1 cellular context compared by ENCODE assay signal in the genomic region with DNA sequence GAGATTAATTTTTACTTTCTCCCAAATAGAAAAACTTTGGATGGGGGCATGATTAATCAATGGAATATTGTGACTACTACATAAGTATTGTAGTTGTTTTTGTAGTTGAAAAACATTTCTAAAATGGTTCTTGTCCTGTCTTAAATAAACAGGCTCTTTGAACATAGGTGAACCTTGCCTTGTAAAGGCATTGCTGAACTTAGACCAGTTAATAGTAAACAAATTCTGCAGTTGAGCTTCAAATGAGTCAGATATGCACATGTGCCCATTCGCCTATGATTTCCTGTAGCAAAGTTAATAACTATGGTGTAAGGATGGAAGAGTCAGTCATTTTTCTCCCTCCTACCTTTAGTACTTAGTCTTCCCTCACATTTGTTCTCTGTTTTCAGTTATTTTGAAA.
A peak's percentile ranks its signal among the peaks of the same experiment; 100 is the strongest.
TF ChIP-seq lines count a peak whose summit lies in the region.

No MANE protein-coding gene starts in this region.

TF ChIP-seq in HepG2, 621 proteins besides CTCF, POLR2A, EP300 and RAD21 (continued from another document and continues in another):
- TF ChIP-seq ETV5 (CRISPR knock-in tag; IDR thresholded peaks at IDR 0.05; ENCODE audit: borderline replicate concordance) (peak; percentile 72; the same call in 1 of the 2 replicates), ZNF17 (CRISPR knock-in tag; IDR thresholded peaks at IDR 0.05) (no peak), HNRNPL (IDR thresholded peaks at IDR 0.05; ENCODE audit: low read depth, low read length) (no peak), SRF (IDR thresholded peaks at IDR 0.05; ENCODE audit: low read depth, low read length) (peak; percentile 86), ZNF614 (CRISPR knock-in tag; IDR thresholded peaks at IDR 0.05; ENCODE audit: borderline replicate concordance) (no peak), ZBTB21 (CRISPR knock-in tag; IDR thresholded peaks at IDR 0.05) (no peak), ZNF468 (CRISPR knock-in tag; IDR thresholded peaks at IDR 0.05) (no peak), ZNF329 (CRISPR knock-in tag; IDR thresholded peaks at IDR 0.05; ENCODE audit: low read depth) (no peak), DNMT1 (CRISPR knock-in tag; IDR thresholded peaks at IDR 0.05) (no peak), ADNP (CRISPR knock-in tag; IDR thresholded peaks at IDR 0.05) (no peak), MAZ (IDR thresholded peaks at IDR 0.05; ENCODE audit: borderline replicate concordance, low read depth, low read length) (no peak), MAZ (CRISPR knock-in tag; IDR thresholded peaks at IDR 0.05; ENCODE audit: low read depth) (no peak), EZH2 (conservative IDR thresholded peaks at IDR 0.05; ENCODE audit: low read depth, low read length) (no peak), U2AF1 (optimal IDR thresholded peaks at IDR 0.05; ENCODE audit: low read depth, low read length) (no peak), CBX1 (IDR thresholded peaks at IDR 0.05; ENCODE audit: low read depth) (no peak), ZNF747 (CRISPR knock-in tag; IDR thresholded peaks at IDR 0.05; ENCODE audit: borderline replicate concordance) (no peak), ERF (CRISPR knock-in tag; IDR thresholded peaks at IDR 0.05) (peak; percentile 68), TAF1 (CRISPR knock-in tag; IDR thresholded peaks at IDR 0.05) (no peak), ZMAT3 (CRISPR knock-in tag; conservative IDR thresholded peaks at IDR 0.05) (no peak), ZNF235 (CRISPR knock-in tag; IDR thresholded peaks at IDR 0.05; ENCODE audit: borderline replicate concordance) (no peak), ZMYM4 (CRISPR knock-in tag; IDR thresholded peaks at IDR 0.05) (no peak), ZNF75D (CRISPR knock-in tag; IDR thresholded peaks at IDR 0.05; ENCODE audit: borderline replicate concordance) (no peak), MBD4 (IDR thresholded peaks at IDR 0.05; ENCODE audit: borderline replicate concordance, low read length) (no peak), NFE2 (CRISPR knock-in tag; IDR thresholded peaks at IDR 0.05) (no peak), ZNF274 (CRISPR knock-in tag; IDR thresholded peaks at IDR 0.05) (no peak), ZBTB20 (CRISPR knock-in tag; IDR thresholded peaks at IDR 0.05; ENCODE audit: borderline replicate concordance, low read depth) (peak; percentile 34; the same call in 1 of the 2 replicates), TCF12 (IDR thresholded peaks at IDR 0.05) (no peak), TCF12 (CRISPR knock-in tag; IDR thresholded peaks at IDR 0.05) (no peak), KDM5A (IDR thresholded peaks at IDR 0.05; ENCODE audit: borderline replicate concordance, low read length) (no peak), SALL1 (CRISPR knock-in tag; IDR thresholded peaks at IDR 0.05) (peak; percentile 38; the same call in 1 of the 2 replicates)
- TF ChIP-seq, protein P1, sequence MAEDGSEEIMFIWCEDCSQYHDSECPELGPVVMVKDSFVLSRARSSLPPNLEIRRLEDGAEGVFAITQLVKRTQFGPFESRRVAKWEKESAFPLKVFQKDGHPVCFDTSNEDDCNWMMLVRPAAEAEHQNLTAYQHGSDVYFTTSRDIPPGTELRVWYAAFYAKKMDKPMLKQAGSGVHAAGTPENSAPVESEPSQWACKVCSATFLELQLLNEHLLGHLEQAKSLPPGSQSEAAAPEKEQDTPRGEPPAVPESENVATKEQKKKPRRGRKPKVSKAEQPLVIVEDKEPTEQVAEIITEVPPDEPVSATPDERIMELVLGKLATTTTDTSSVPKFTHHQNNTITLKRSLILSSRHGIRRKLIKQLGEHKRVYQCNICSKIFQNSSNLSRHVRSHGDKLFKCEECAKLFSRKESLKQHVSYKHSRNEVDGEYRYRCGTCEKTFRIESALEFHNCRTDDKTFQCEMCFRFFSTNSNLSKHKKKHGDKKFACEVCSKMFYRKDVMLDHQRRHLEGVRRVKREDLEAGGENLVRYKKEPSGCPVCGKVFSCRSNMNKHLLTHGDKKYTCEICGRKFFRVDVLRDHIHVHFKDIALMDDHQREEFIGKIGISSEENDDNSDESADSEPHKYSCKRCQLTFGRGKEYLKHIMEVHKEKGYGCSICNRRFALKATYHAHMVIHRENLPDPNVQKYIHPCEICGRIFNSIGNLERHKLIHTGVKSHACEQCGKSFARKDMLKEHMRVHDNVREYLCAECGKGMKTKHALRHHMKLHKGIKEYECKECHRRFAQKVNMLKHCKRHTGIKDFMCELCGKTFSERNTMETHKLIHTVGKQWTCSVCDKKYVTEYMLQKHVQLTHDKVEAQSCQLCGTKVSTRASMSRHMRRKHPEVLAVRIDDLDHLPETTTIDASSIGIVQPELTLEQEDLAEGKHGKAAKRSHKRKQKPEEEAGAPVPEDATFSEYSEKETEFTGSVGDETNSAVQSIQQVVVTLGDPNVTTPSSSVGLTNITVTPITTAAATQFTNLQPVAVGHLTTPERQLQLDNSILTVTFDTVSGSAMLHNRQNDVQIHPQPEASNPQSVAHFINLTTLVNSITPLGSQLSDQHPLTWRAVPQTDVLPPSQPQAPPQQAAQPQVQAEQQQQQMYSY (CRISPR knock-in tag; IDR thresholded peaks at IDR 0.05) = no peak
- TF ChIP-seq, protein P2, sequence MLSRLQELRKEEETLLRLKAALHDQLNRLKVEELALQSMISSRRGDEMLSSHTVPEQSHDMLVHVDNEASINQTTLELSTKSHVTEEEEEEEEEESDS (CRISPR knock-in tag; IDR thresholded peaks at IDR 0.05; ENCODE audit: borderline replicate concordance) = no peak
- TF ChIP-seq, protein P3, sequence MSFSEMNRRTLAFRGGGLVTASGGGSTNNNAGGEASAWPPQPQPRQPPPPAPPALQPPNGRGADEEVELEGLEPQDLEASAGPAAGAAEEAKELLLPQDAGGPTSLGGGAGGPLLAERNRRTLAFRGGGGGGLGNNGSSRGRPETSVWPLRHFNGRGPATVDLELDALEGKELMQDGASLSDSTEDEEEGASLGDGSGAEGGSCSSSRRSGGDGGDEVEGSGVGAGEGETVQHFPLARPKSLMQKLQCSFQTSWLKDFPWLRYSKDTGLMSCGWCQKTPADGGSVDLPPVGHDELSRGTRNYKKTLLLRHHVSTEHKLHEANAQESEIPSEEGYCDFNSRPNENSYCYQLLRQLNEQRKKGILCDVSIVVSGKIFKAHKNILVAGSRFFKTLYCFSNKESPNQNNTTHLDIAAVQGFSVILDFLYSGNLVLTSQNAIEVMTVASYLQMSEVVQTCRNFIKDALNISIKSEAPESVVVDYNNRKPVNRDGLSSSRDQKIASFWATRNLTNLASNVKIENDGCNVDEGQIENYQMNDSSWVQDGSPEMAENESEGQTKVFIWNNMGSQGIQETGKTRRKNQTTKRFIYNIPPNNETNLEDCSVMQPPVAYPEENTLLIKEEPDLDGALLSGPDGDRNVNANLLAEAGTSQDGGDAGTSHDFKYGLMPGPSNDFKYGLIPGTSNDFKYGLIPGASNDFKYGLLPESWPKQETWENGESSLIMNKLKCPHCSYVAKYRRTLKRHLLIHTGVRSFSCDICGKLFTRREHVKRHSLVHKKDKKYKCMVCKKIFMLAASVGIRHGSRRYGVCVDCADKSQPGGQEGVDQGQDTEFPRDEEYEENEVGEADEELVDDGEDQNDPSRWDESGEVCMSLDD (CRISPR knock-in tag; IDR thresholded peaks at IDR 0.05; ENCODE audit: borderline replicate concordance) = no peak
- TF ChIP-seq, protein P4, sequence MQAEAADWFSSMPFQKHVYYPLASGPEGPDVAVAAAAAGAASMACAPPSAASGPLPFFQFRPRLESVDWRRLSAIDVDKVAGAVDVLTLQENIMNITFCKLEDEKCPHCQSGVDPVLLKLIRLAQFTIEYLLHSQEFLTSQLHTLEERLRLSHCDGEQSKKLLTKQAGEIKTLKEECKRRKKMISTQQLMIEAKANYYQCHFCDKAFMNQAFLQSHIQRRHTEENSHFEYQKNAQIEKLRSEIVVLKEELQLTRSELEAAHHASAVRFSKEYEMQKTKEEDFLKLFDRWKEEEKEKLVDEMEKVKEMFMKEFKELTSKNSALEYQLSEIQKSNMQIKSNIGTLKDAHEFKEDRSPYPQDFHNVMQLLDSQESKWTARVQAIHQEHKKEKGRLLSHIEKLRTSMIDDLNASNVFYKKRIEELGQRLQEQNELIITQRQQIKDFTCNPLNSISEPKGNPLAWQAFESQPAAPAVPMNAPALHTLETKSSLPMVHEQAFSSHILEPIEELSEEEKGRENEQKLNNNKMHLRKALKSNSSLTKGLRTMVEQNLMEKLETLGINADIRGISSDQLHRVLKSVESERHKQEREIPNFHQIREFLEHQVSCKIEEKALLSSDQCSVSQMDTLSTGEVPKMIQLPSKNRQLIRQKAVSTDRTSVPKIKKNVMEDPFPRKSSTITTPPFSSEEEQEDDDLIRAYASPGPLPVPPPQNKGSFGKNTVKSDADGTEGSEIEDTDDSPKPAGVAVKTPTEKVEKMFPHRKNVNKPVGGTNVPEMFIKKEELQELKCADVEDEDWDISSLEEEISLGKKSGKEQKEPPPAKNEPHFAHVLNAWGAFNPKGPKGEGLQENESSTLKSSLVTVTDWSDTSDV (CRISPR knock-in tag; IDR thresholded peaks at IDR 0.05) = no peak
- TF ChIP-seq, protein P5, sequence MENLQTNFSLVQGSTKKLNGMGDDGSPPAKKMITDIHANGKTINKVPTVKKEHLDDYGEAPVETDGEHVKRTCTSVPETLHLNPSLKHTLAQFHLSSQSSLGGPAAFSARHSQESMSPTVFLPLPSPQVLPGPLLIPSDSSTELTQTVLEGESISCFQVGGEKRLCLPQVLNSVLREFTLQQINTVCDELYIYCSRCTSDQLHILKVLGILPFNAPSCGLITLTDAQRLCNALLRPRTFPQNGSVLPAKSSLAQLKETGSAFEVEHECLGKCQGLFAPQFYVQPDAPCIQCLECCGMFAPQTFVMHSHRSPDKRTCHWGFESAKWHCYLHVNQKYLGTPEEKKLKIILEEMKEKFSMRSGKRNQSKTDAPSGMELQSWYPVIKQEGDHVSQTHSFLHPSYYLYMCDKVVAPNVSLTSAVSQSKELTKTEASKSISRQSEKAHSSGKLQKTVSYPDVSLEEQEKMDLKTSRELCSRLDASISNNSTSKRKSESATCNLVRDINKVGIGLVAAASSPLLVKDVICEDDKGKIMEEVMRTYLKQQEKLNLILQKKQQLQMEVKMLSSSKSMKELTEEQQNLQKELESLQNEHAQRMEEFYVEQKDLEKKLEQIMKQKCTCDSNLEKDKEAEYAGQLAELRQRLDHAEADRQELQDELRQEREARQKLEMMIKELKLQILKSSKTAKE (CRISPR knock-in tag; IDR thresholded peaks at IDR 0.05; ENCODE audit: borderline replicate concordance) = no peak
- TF ChIP-seq, protein P6, sequence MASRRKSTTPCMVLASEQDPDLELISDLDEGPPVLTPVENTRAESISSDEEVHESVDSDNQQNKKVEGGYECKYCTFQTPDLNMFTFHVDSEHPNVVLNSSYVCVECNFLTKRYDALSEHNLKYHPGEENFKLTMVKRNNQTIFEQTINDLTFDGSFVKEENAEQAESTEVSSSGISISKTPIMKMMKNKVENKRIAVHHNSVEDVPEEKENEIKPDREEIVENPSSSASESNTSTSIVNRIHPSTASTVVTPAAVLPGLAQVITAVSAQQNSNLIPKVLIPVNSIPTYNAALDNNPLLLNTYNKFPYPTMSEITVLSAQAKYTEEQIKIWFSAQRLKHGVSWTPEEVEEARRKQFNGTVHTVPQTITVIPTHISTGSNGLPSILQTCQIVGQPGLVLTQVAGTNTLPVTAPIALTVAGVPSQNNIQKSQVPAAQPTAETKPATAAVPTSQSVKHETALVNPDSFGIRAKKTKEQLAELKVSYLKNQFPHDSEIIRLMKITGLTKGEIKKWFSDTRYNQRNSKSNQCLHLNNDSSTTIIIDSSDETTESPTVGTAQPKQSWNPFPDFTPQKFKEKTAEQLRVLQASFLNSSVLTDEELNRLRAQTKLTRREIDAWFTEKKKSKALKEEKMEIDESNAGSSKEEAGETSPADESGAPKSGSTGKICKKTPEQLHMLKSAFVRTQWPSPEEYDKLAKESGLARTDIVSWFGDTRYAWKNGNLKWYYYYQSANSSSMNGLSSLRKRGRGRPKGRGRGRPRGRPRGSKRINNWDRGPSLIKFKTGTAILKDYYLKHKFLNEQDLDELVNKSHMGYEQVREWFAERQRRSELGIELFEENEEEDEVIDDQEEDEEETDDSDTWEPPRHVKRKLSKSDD (CRISPR knock-in tag; IDR thresholded peaks at IDR 0.05; ENCODE audit: low read depth) = no peak
- TF ChIP-seq, protein P7, sequence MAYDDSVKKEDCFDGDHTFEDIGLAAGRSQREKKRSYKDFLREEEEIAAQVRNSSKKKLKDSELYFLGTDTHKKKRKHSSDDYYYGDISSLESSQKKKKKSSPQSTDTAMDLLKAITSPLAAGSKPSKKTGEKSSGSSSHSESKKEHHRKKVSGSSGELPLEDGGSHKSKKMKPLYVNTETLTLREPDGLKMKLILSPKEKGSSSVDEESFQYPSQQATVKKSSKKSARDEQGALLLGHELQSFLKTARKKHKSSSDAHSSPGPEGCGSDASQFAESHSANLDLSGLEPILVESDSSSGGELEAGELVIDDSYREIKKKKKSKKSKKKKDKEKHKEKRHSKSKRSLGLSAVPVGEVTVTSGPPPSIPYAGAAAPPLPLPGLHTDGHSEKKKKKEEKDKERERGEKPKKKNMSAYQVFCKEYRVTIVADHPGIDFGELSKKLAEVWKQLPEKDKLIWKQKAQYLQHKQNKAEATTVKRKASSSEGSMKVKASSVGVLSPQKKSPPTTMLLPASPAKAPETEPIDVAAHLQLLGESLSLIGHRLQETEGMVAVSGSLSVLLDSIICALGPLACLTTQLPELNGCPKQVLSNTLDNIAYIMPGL (CRISPR knock-in tag; IDR thresholded peaks at IDR 0.05; ENCODE audit: borderline replicate concordance in 1 of 2, low read depth in 1 of 2) = peak; percentile 22 to 42; a peak in 1 of 4 replicates
- TF ChIP-seq, protein P8, sequence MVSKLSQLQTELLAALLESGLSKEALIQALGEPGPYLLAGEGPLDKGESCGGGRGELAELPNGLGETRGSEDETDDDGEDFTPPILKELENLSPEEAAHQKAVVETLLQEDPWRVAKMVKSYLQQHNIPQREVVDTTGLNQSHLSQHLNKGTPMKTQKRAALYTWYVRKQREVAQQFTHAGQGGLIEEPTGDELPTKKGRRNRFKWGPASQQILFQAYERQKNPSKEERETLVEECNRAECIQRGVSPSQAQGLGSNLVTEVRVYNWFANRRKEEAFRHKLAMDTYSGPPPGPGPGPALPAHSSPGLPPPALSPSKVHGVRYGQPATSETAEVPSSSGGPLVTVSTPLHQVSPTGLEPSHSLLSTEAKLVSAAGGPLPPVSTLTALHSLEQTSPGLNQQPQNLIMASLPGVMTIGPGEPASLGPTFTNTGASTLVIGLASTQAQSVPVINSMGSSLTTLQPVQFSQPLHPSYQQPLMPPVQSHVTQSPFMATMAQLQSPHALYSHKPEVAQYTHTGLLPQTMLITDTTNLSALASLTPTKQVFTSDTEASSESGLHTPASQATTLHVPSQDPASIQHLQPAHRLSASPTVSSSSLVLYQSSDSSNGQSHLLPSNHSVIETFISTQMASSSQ (IDR thresholded peaks at IDR 0.05; ENCODE audit: low read depth) = no peak
- TF ChIP-seq, protein P8 (CRISPR knock-in tag; IDR thresholded peaks at IDR 0.05; ENCODE audit: borderline replicate concordance) = 0 out of 2 replicates have a peak, but pooled peaks have one; percentile 22
- TF ChIP-seq, protein P9, sequence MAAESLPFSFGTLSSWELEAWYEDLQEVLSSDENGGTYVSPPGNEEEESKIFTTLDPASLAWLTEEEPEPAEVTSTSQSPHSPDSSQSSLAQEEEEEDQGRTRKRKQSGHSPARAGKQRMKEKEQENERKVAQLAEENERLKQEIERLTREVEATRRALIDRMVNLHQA (CRISPR knock-in tag; IDR thresholded peaks at IDR 0.05) = no peak
